Comparison of ENCODE assay signal across 14 cellular contexts in genomic region chr10:76111986-76112825, GRCh38.
DNase-seq lines count a peak whose midpoint lies in the region; ATAC-seq and TF ChIP-seq lines count a peak whose summit lies in the region.
"Had no signal": no experiment of that assay in that cellular context is flagged by ENCODE, and none has a peak within 500 bp of the region (broad histone marks: within the 10 kb centered on the region; RNA-seq: fewer than 3 reads in every experiment).

No MANE protein-coding gene starts in this region.

- peaks cover 4% of the 10 kb centered on the region for H3K36me3 Mint-ChIP-seq in Caco-2 (ENCODE audit: insufficient read depth, unreplicated experiment)

- H3K4me3 ChIP-seq in Caco-2 (ENCODE audit: low read depth, low read length) (no peak overlapping the region), right cardiac atrium (ENCODE audit: low read length) (peak overlapping the region; percentile 31)
- H3K4me3 ChIP-seq: ovary had no signal

- H3K27ac Mint-ChIP-seq in Caco-2 (ENCODE audit: unreplicated experiment): peak overlapping the region; percentile 66
- H3K27ac Mint-ChIP-seq: activated naive CD4-positive, alpha-beta T cell treated with anti-CD3 and anti-CD28 coated beads for 36 hours; T-helper 1 cell treated with Interleukin-12 subunit alpha and Interleukin-12 subunit beta and Interleukin-4 antibody, amounts not matched to agents 30 μg/mL and 1 μg/mL, for 36 hours had no signal

- H3K9me3 ChIP-seq in Caco-2 (no peaks in the 10 kb centered on the region), right cardiac atrium (ENCODE audit: control insufficient read depth, low read length) (no peaks in the 10 kb centered on the region)
- H3K9me3 ChIP-seq: ovary had no signal

- peaks cover 20% of the 10 kb centered on the region for H3K9me3 Mint-ChIP-seq in Caco-2 (ENCODE audit: unreplicated experiment)
- H3K9me3 Mint-ChIP-seq: activated naive CD4-positive, alpha-beta T cell treated with anti-CD3 and anti-CD28 coated beads for 36 hours; T-helper 1 cell treated with Interleukin-12 subunit alpha and Interleukin-12 subunit beta and Interleukin-4 antibody, amounts not matched to agents 30 μg/mL and 1 μg/mL, for 36 hours had no signal

- intact Hi-C loops in Caco-2 (cut with micrococcal nuclease; ENCODE audit: unreplicated experiment) (no loop called here), right cardiac atrium (cut with DNase I) (loop anchor here in 1 of 4 donors (10.0 kb wide), 1 partner anchor 193 kb away; no protein-coding TSS in a partner anchor)

- no peak overlapping the region for H3K27ac ChIP-seq in right cardiac atrium (ENCODE audit: low read length)
- H3K27ac ChIP-seq: ovary had no signal

- CTCF ChIA-PET in Caco-2 (lab: Charles Lee): no interaction called here

- H3K4me1 ChIP-seq in Caco-2 (peaks cover 35% of the 10 kb centered on the region), right cardiac atrium (ENCODE audit: control insufficient read depth, insufficient read depth, low read length) (peaks cover 2% of the 10 kb centered on the region)

- H3K4me1 Mint-ChIP-seq in Caco-2 (ENCODE audit: low read depth, unreplicated experiment): peaks cover 44% of the 10 kb centered on the region

- BruUV-seq in Caco-2 (replicated peaks; lab: Mats Ljungman, UMichigan): no TSS peak

- H3K4me3 Mint-ChIP-seq in Caco-2 (ENCODE audit: unreplicated experiment): peak overlapping the region; percentile 47
- H3K4me3 Mint-ChIP-seq: activated naive CD4-positive, alpha-beta T cell treated with anti-CD3 and anti-CD28 coated beads for 36 hours; T-helper 1 cell treated with Interleukin-12 subunit alpha and Interleukin-12 subunit beta and Interleukin-4 antibody, amounts not matched to agents 30 μg/mL and 1 μg/mL, for 36 hours had no signal

- WGBS in right cardiac atrium: 41% methylated on average over 33 of the region's 33 CpGs

- no peak for TF ChIP-seq CTCF in Caco-2 (IDR thresholded peaks at IDR 0.05; ENCODE audit: insufficient read depth in 1 of 2, low read depth in 1 of 2, low read length in 1 of 2, severe bottlenecking in 1 of 2, unreplicated experiment in 1 of 2)

- H3K27me3 ChIP-seq in Caco-2 (replicated peaks; ENCODE audit: control insufficient read depth, insufficient read depth, low read length) (no peaks in the 10 kb centered on the region), right cardiac atrium (ENCODE audit: control insufficient read depth, insufficient read depth) (no peaks in the 10 kb centered on the region)
- H3K27me3 ChIP-seq: ovary had no signal

- DNase-seq in Caco-2: peak in 1 of 2 experiments; percentile 43
- peak in 2 of 3 donors; percentile 51 to 65 for DNase-seq in right cardiac atrium
- peak; percentile 82 for DNase-seq in retina
- no peak for DNase-seq in globus pallidus (ENCODE audit: low spot score)
- no peak for DNase-seq in NCI-H1436 treated with DMSO at 0.1 percent for 48 hours (lab: John Stamatoyannopoulos, UW)
- DNase-seq in NCI-H146 treated with DMSO at 0.1 percent for 48 hours (lab: John Stamatoyannopoulos, UW; ENCODE audit: unreplicated experiment): no peak
- DNase-seq: activated CD8-positive, alpha-beta memory T cell treated with anti-CD3 and anti-CD28 coated beads, Interleukin-2, amount 50 U/mL, for 48 hours; activated naive CD4-positive, alpha-beta T cell treated with anti-CD3 and anti-CD28 coated beads for 36 hours; COR-L47; foreskin melanocyte; ovary had no signal

- no peaks in the 10 kb centered on the region for H3K27me3 Mint-ChIP-seq in Caco-2 (ENCODE audit: insufficient read depth, unreplicated experiment)

- POLR2A ChIA-PET in Caco-2 (lab: Charles Lee): interaction anchor here (0.5 kb wide), 1 partner anchor 191 kb away, joined by 4 read pairs; no protein-coding TSS in a partner anchor

- ATAC-seq in SK-N-SH treated with all-trans-retinoic acid at 6 μM for 48 hours: peak; percentile 79
- ATAC-seq in right cardiac atrium: peak; percentile 50 to 66
- no peak for ATAC-seq in HG02973 (IDR thresholded peaks at IDR 0.05; ENCODE audit: unreplicated experiment)

- no peaks in the 10 kb centered on the region for H3K36me3 ChIP-seq in Caco-2 (ENCODE audit: control insufficient read depth, insufficient read depth, low read length)
- H3K36me3 ChIP-seq: ovary had no signal

TF ChIP-seq in SK-N-SH treated with all-trans-retinoic acid at 6 μM for 48 hours, 23 proteins besides CTCF, POLR2A, EP300 and RAD21:
- TF ChIP-seq POU6F1 (CRISPR knock-in tag; IDR thresholded peaks at IDR 0.05; ENCODE audit: borderline replicate concordance, low read depth) (no peak), TCF4 (CRISPR knock-in tag; IDR thresholded peaks at IDR 0.05; ENCODE audit: borderline replicate concordance) (peak; percentile 37; the same call in 1 of the 2 replicates)

Comparison
In these comparisons a context has a peak if more than half of its experiments do, and no peak if none do; other contexts are left out.
1. DNase-seq: peak in right cardiac atrium (2 of 3) and retina (single experiment); none in globus pallidus (single experiment), NCI-H1436 treated with DMSO at 0.1 percent for 48 hours (single experiment) and NCI-H146 treated with DMSO at 0.1 percent for 48 hours (single experiment).